In the genomic region with DNA sequence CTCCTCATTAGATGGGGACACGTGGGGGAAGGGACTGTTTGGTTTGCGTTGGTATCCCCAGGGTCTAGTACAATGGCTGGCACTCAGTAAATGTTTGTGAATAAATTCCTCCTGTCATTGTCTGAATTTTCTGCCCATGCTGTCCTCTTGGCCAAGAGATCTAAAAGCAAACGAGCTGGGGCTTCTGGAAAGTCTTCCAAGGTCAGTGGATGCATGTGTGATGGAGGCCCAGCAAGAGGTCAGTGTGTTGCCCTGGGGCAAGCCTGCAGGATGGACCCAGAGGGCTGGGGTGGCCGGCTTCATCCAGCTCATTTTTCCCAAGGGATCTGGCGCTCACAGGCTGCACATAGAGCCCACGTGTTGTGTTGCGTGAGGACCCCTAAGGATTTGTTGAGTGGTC, we compare ENCODE assay signal across 13 cellular contexts. TPM values are rescaled to one million over a fixed set of nuclear protein-coding genes. Genes with fewer than 3 reads are reported as not detected.
DNase-seq lines count a peak whose midpoint lies in the region; ATAC-seq and TF ChIP-seq lines count a peak whose summit lies in the region.
"Had no signal": no experiment of that assay in that cellular context is flagged by ENCODE, and none has a peak within 500 bp of the region (broad histone marks: within the 10 kb centered on the region; RNA-seq: fewer than 3 reads in every experiment).

No MANE protein-coding gene starts in this region.

- peak overlapping the region; percentile 37 for H2AK5ac ChIP-seq in neuronal stem cell (ENCODE audit: low read depth, low read length)

- H3K18ac ChIP-seq in neuronal stem cell (ENCODE audit: low read length): peak overlapping the region; percentile 53

- H3K27me3 ChIP-seq in left ventricle myocardium inferior (ENCODE audit: low read depth) (no peaks in the 10 kb centered on the region), neuronal stem cell (ENCODE audit: control insufficient read depth in 3 of 3, insufficient read depth in 3 of 3, low read depth in 1 of 3, low read length in 3 of 3) (peaks cover 0 to 7% (median 5%) of the 10 kb centered on the region in 3 experiments)

- H3K14ac ChIP-seq in neuronal stem cell (ENCODE audit: low read length): no peak overlapping the region

- H3K9ac ChIP-seq in neuronal stem cell (ENCODE audit: low read depth, low read length, poor library complexity): no peak overlapping the region
- H3K9ac ChIP-seq: KMS-11, neural progenitor cell had no signal

- DNase-seq in left ventricle myocardium inferior: no peak
- DNase-seq in Right ventricle myocardium inferior (ENCODE audit: missing footprints): no peak
- no peak for DNase-seq in epithelial cell of prostate (ENCODE audit: low read depth, low spot score)
- no peak for DNase-seq in neuronal stem cell (ENCODE audit: low spot score)
- no peak for DNase-seq in nephron progenitor cell
- no peak for DNase-seq in activated CD4-positive, alpha-beta memory T cell treated with anti-CD3 and anti-CD28 coated beads, Interleukin-2, amount 10 ng/mL, durations not matched to agents 7 days and 5 days
- DNase-seq: NCI-H345, SW 1271 had no signal

- no peak overlapping the region for H4K91ac ChIP-seq in neuronal stem cell (ENCODE audit: low read depth, low read length, poor library complexity)

- H3K23ac ChIP-seq in neuronal stem cell (ENCODE audit: low read depth, low read length, poor library complexity): no peak overlapping the region

- H3K27ac ChIP-seq in left ventricle myocardium inferior (replicated peaks) (peak overlapping the region; percentile 96), epithelial cell of prostate (peak overlapping the region; percentile 95), neuronal stem cell (replicated peaks; ENCODE audit: low read length) (no peak overlapping the region)
- H3K27ac ChIP-seq: C4-2B, KMS-11, neural progenitor cell had no signal

- H2BK120ac ChIP-seq in neuronal stem cell (ENCODE audit: low read depth, low read length): no peak overlapping the region

- intact Hi-C loops in left ventricle myocardium inferior (cut with micrococcal nuclease) (loop anchor here (10.0 kb wide), 1 partner anchor 81 kb away; no protein-coding TSS in a partner anchor), Right ventricle myocardium inferior (cut with DNase I) (no loop called here)

- POLR2A ChIA-PET in activated CD4-positive, alpha-beta memory T cell treated with anti-CD3 and anti-CD28 coated beads, Interleukin-2, amount 10 ng/mL, durations not matched to agents 7 days and 5 days (lab: Charles Lee): interaction anchor here (0.6 to 1.7 kb wide), 4 partner anchors 29 to 129 kb away, joined by 3 to 10 read pairs (median 4); a partner anchor contains a TSS

- no peak for ATAC-seq in Right ventricle myocardium inferior
- ATAC-seq in HG02798 (IDR thresholded peaks at IDR 0.05; ENCODE audit: poor library complexity, unreplicated experiment): no peak
- ATAC-seq in HG03095 (IDR thresholded peaks at IDR 0.05; ENCODE audit: unreplicated experiment): no peak

- H3K9me3 ChIP-seq in left ventricle myocardium inferior (replicated peaks) (no peaks in the 10 kb centered on the region), neuronal stem cell (replicated peaks in 1 of 2; ENCODE audit: control insufficient read depth in 2 of 2, insufficient read depth in 1 of 2, low read depth in 1 of 2, low read length in 2 of 2) (peaks cover 0 to 4% of the 10 kb centered on the region in 2 donors)

- WGBS in neuronal stem cell (ENCODE audit: extremely low coverage in 2 of 2, insufficient read length in 2 of 2, insufficient replicate concordance in 1 of 2), 2 donors: no CpG with 5 or more reads among the region's 7 CpGs

- no peak overlapping the region for H3K4ac ChIP-seq in neuronal stem cell (ENCODE audit: low read length)

- no peaks in the 10 kb centered on the region for H3K36me3 ChIP-seq in left ventricle myocardium inferior
- H3K36me3 ChIP-seq in neuronal stem cell (replicated peaks in 1 of 2; ENCODE audit: control insufficient read depth in 2 of 2, insufficient read depth in 2 of 2, low read length in 2 of 2): no peaks in the 10 kb centered on the region
- H3K36me3 ChIP-seq: neural progenitor cell had no signal

- no peak overlapping the region for H2BK5ac ChIP-seq in neuronal stem cell (ENCODE audit: low read length)

- peak overlapping the region; percentile 31 for H2BK15ac ChIP-seq in neuronal stem cell (ENCODE audit: low read length)

- H3K4me3 Mint-ChIP-seq in nephron progenitor cell: no peak overlapping the region
- no peak overlapping the region for H3K4me3 Mint-ChIP-seq in activated CD4-positive, alpha-beta memory T cell treated with anti-CD3 and anti-CD28 coated beads, Interleukin-2, amount 10 ng/mL, durations not matched to agents 7 days and 5 days
- H3K4me3 Mint-ChIP-seq: neural progenitor cell had no signal

- CTCF ChIA-PET in activated CD4-positive, alpha-beta memory T cell treated with anti-CD3 and anti-CD28 coated beads, Interleukin-2, amount 10 ng/mL, durations not matched to agents 7 days and 5 days (lab: Charles Lee): interaction anchor here (1.0 kb wide), 1 partner anchor 32 kb away, joined by 3 read pairs; no protein-coding TSS in a partner anchor

- no peaks in the 10 kb centered on the region for H3K36me3 Mint-ChIP-seq in nephron progenitor cell (ENCODE audit: low read depth)
- no peaks in the 10 kb centered on the region for H3K36me3 Mint-ChIP-seq in activated CD4-positive, alpha-beta memory T cell treated with anti-CD3 and anti-CD28 coated beads, Interleukin-2, amount 10 ng/mL, durations not matched to agents 7 days and 5 days (ENCODE audit: low read depth)
- H3K36me3 Mint-ChIP-seq: neural progenitor cell had no signal

- H4K8ac ChIP-seq in neuronal stem cell (ENCODE audit: low read depth, low read length): no peak overlapping the region

- H3K27me3 Mint-ChIP-seq in nephron progenitor cell (ENCODE audit: low read depth, poor library complexity): peaks cover 7% of the 10 kb centered on the region
- H3K27me3 Mint-ChIP-seq in activated CD4-positive, alpha-beta memory T cell treated with anti-CD3 and anti-CD28 coated beads, Interleukin-2, amount 10 ng/mL, durations not matched to agents 7 days and 5 days: peaks cover 1% of the 10 kb centered on the region

- TF ChIP-seq CTCF in left ventricle myocardium inferior (IDR thresholded peaks at IDR 0.05; ENCODE audit: borderline replicate concordance) (no peak), nephron progenitor cell (IDR thresholded peaks at IDR 0.05) (no peak)

- peak overlapping the region; percentile 65 for H2BK12ac ChIP-seq in neuronal stem cell (ENCODE audit: low read length)

- no peak overlapping the region for H3K27ac Mint-ChIP-seq in nephron progenitor cell
- no peak overlapping the region for H3K27ac Mint-ChIP-seq in activated CD4-positive, alpha-beta memory T cell treated with anti-CD3 and anti-CD28 coated beads, Interleukin-2, amount 10 ng/mL, durations not matched to agents 7 days and 5 days
- H3K27ac Mint-ChIP-seq: neural progenitor cell had no signal

- peaks cover 48% of the 10 kb centered on the region for H3K4me1 ChIP-seq in left ventricle myocardium inferior
- H3K4me1 ChIP-seq in neuronal stem cell (ENCODE audit: control insufficient read depth in 2 of 2, insufficient read depth in 1 of 2, low read depth in 1 of 2, low read length in 2 of 2): peaks cover 0 to 4% of the 10 kb centered on the region in 2 donors

- H3K4me3 ChIP-seq in left ventricle myocardium inferior (peak overlapping the region; percentile 75), neuronal stem cell (ENCODE audit: low read length in 2 of 2) (no peak overlapping the region)

- H3K79me1 ChIP-seq in neuronal stem cell (ENCODE audit: low read depth, low read length): no peaks in the 10 kb centered on the region

- no peak overlapping the region for H3K4me2 ChIP-seq in neuronal stem cell (ENCODE audit: insufficient read depth, low read length, poor library complexity, severe bottlenecking)
- H3K4me2 ChIP-seq: KMS-11 had no signal

- H3K9me3 Mint-ChIP-seq in nephron progenitor cell: no peaks in the 10 kb centered on the region
- peaks cover 3% of the 10 kb centered on the region for H3K9me3 Mint-ChIP-seq in activated CD4-positive, alpha-beta memory T cell treated with anti-CD3 and anti-CD28 coated beads, Interleukin-2, amount 10 ng/mL, durations not matched to agents 7 days and 5 days
- H3K9me3 Mint-ChIP-seq: neural progenitor cell had no signal

- peaks cover 29% of the 10 kb centered on the region for H3K4me1 Mint-ChIP-seq in nephron progenitor cell
- H3K4me1 Mint-ChIP-seq in activated CD4-positive, alpha-beta memory T cell treated with anti-CD3 and anti-CD28 coated beads, Interleukin-2, amount 10 ng/mL, durations not matched to agents 7 days and 5 days: peaks cover 48% of the 10 kb centered on the region

- H2AFZ ChIP-seq in neuronal stem cell (ENCODE audit: low read length): no peak overlapping the region

RNA-seq across cellular contexts. Expression of a gene that starts 30.0 kb away (rescaled TPM):
- total RNA-seq in left ventricle myocardium inferior (101 TPM), Right ventricle myocardium inferior (64.2 TPM)
- 6.3 TPM for polyA plus RNA-seq in neuronal stem cell (2013, experiment 1 of 2)
- polyA plus RNA-seq in neuronal stem cell (2013, experiment 2 of 2): 6.3 TPM
- total RNA-seq in activated CD4-positive, alpha-beta memory T cell treated with anti-CD3 and anti-CD28 coated beads, Interleukin-2, amount 10 ng/mL, durations not matched to agents 7 days and 5 days: 10 to 100 TPM; 31.1 to 32.3 TPM
